In the genomic region with DNA sequence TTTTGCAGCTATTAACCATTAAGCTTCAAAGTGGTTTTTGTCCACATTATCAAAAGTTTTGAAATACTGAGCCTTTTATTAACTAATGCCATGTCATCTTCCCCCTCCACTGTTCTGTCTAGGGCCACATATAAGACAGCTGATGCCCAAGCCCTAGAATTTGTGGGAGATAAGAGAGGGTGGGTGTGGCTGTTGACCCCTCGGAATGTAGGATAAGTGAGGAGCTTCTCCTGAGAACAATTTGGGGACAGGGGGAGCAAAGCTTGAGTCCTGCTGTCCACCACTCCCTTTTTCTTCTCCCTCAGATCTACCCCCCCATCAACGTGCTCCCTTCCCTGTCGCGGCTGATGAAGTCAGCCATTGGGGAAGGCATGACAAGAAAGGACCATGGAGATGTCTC, we compare ENCODE assay signal across 17 cellular contexts. TPM values are rescaled to one million over a fixed set of nuclear protein-coding genes. Genes with fewer than 3 reads are reported as not detected.
"Had no signal": no experiment of that assay in that cellular context is flagged by ENCODE, and none has a peak within 500 bp of the region (broad histone marks: within the 10 kb centered on the region; RNA-seq: fewer than 3 reads in every experiment).

No MANE protein-coding gene starts in this region.

- H3K9me3 ChIP-seq: left ventricle myocardium inferior, lower lobe of right lung, psoas muscle, right lobe of liver, stomach, thoracic aorta had no signal

- H3K27ac ChIP-seq: foreskin keratinocyte, left ventricle myocardium inferior, lower lobe of right lung, parathyroid adenoma, psoas muscle, right lobe of liver, stomach, thoracic aorta had no signal

- H3K27ac Mint-ChIP-seq: endodermal cell, memory B cell, nephron had no signal

- H3K9ac ChIP-seq: parathyroid adenoma had no signal

- DNase-seq: cerebellar nuclear complex, foreskin keratinocyte, kidney, occipital lobe had no signal

- H3K4me1 ChIP-seq: foreskin keratinocyte, lower lobe of right lung, parathyroid adenoma, psoas muscle had no signal

- H3K79me2 ChIP-seq: parathyroid adenoma had no signal

- H3K36me3 ChIP-seq: left ventricle myocardium inferior, lower lobe of right lung, right lobe of liver, stomach, thoracic aorta had no signal

- H3K36me3 Mint-ChIP-seq: memory B cell, naive B cell had no signal

- H3K9me3 Mint-ChIP-seq: endodermal cell, memory B cell, naive B cell, nephron had no signal

RNA-seq across cellular contexts. Expression of gene ATP6V1B1, which starts 28.4 kb away (rescaled TPM):
- total RNA-seq: dermis blood vessel endothelial cell, endodermal cell, foreskin keratinocyte, left ventricle myocardium inferior, occipital lobe had no signal
- polyA plus RNA-seq: endothelial cell of umbilical vein had no signal
